1 cellular context compared by ENCODE assay signal in the genomic region with DNA sequence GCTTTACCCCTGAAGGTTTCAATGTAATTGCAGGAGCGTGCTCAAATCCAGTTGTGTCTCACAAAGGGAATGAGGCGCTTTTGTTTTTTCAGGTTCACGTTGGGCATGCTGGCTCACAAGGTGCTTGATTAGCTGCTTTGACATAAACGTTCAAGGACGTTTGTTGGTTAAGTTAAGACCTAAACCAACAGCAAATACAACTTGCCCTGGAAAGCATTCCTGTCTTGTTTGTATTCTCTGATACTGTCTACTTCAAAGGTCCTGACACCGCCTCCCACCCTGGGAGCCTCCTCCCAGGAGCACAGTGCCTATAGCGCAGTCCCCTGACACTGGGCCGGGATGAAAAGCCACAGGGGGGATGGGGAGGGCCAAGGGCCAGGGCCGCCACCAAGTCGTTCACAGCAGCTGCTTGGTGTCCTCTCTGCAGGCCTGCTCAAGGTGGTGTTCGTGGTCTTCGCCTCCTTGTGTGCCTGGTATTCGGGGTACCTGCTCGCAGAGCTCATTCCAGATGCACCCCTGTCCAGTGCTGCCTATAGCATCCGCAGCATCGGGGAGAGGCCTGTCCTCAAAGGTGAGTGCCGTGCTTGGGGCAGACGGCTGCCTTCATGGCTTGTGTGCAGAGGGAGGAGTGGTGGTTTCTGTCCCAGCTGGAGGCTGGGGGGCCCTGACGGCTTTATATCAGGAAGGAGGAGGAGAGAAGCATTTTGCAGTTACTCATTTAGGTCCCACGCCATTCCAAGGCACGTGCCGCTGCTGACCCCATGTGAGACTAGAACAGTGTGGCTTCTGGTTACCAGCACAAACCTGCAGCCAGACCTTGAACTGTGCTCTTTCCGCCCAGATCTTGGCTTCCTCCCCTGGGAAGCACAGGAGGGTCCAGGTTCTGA.
TF ChIP-seq lines count a peak whose summit lies in the region.

No MANE protein-coding gene starts in this region.

TF ChIP-seq in HepG2, 621 proteins besides CTCF, POLR2A, EP300 and RAD21 (continued from another document and continues in another):
- TF ChIP-seq, protein P1, sequence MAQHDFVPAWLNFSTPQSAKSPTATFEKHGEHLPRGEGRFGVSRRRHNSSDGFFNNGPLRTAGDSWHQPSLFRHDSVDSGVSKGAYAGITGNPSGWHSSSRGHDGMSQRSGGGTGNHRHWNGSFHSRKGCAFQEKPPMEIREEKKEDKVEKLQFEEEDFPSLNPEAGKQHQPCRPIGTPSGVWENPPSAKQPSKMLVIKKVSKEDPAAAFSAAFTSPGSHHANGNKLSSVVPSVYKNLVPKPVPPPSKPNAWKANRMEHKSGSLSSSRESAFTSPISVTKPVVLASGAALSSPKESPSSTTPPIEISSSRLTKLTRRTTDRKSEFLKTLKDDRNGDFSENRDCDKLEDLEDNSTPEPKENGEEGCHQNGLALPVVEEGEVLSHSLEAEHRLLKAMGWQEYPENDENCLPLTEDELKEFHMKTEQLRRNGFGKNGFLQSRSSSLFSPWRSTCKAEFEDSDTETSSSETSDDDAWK (CRISPR knock-in tag; IDR thresholded peaks at IDR 0.05), result no peak
- TF ChIP-seq ZBTB8A (CRISPR knock-in tag; IDR thresholded peaks at IDR 0.05; ENCODE audit: borderline replicate concordance, low read depth) (no peak; the same call in 1 of the 2 replicates), ZNF34 (CRISPR knock-in tag; IDR thresholded peaks at IDR 0.05; ENCODE audit: borderline replicate concordance) (no peak), KLF15 (CRISPR knock-in tag; IDR thresholded peaks at IDR 0.05; ENCODE audit: borderline replicate concordance) (no peak), JARID2 (CRISPR knock-in tag; IDR thresholded peaks at IDR 0.05; ENCODE audit: insufficient replicate concordance) (no peak), TOE1 (CRISPR knock-in tag; IDR thresholded peaks at IDR 0.05) (no peak), ZNF383 (CRISPR knock-in tag; IDR thresholded peaks at IDR 0.05; ENCODE audit: borderline replicate concordance) (no peak), ZNF331 (CRISPR knock-in tag; IDR thresholded peaks at IDR 0.05) (peak; percentile 86), AGO1 (IDR thresholded peaks at IDR 0.05; ENCODE audit: low read depth, low read length, poor library complexity, severe bottlenecking) (no peak), ZNF136 (CRISPR knock-in tag; IDR thresholded peaks at IDR 0.05; ENCODE audit: low read depth) (no peak), ZNF30 (CRISPR knock-in tag; IDR thresholded peaks at IDR 0.05) (no peak), ZNF558 (CRISPR knock-in tag; IDR thresholded peaks at IDR 0.05; ENCODE audit: borderline replicate concordance) (no peak), XRCC5 (optimal IDR thresholded peaks at IDR 0.05; ENCODE audit: low read length) (peak; percentile 90), HOXD1 (CRISPR knock-in tag; IDR thresholded peaks at IDR 0.05) (peak; percentile 82), MXD4 (CRISPR knock-in tag; IDR thresholded peaks at IDR 0.05) (peak; percentile 31; the same call in 1 of the 2 replicates)
- TF ChIP-seq, protein P2, sequence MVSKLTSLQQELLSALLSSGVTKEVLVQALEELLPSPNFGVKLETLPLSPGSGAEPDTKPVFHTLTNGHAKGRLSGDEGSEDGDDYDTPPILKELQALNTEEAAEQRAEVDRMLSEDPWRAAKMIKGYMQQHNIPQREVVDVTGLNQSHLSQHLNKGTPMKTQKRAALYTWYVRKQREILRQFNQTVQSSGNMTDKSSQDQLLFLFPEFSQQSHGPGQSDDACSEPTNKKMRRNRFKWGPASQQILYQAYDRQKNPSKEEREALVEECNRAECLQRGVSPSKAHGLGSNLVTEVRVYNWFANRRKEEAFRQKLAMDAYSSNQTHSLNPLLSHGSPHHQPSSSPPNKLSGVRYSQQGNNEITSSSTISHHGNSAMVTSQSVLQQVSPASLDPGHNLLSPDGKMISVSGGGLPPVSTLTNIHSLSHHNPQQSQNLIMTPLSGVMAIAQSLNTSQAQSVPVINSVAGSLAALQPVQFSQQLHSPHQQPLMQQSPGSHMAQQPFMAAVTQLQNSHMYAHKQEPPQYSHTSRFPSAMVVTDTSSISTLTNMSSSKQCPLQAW (CRISPR knock-in tag; IDR thresholded peaks at IDR 0.05), result no peak
- TF ChIP-seq, protein P3, sequence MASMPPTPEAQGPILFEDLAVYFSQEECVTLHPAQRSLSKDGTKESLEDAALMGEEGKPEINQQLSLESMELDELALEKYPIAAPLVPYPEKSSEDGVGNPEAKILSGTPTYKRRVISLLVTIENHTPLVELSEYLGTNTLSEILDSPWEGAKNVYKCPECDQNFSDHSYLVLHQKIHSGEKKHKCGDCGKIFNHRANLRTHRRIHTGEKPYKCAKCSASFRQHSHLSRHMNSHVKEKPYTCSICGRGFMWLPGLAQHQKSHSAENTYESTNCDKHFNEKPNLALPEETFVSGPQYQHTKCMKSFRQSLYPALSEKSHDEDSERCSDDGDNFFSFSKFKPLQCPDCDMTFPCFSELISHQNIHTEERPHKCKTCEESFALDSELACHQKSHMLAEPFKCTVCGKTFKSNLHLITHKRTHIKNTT (CRISPR knock-in tag; IDR thresholded peaks at IDR 0.05), result no peak
- TF ChIP-seq, protein P4, sequence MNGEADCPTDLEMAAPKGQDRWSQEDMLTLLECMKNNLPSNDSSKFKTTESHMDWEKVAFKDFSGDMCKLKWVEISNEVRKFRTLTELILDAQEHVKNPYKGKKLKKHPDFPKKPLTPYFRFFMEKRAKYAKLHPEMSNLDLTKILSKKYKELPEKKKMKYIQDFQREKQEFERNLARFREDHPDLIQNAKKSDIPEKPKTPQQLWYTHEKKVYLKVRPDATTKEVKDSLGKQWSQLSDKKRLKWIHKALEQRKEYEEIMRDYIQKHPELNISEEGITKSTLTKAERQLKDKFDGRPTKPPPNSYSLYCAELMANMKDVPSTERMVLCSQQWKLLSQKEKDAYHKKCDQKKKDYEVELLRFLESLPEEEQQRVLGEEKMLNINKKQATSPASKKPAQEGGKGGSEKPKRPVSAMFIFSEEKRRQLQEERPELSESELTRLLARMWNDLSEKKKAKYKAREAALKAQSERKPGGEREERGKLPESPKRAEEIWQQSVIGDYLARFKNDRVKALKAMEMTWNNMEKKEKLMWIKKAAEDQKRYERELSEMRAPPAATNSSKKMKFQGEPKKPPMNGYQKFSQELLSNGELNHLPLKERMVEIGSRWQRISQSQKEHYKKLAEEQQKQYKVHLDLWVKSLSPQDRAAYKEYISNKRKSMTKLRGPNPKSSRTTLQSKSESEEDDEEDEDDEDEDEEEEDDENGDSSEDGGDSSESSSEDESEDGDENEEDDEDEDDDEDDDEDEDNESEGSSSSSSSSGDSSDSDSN (CRISPR knock-in tag; IDR thresholded peaks at IDR 0.05), result peak; percentile 85
- TF ChIP-seq, protein P5, sequence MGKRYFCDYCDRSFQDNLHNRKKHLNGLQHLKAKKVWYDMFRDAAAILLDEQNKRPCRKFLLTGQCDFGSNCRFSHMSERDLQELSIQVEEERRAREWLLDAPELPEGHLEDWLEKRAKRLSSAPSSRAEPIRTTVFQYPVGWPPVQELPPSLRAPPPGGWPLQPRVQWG (CRISPR knock-in tag; IDR thresholded peaks at IDR 0.05; ENCODE audit: borderline replicate concordance, low read depth), result no peak
- TF ChIP-seq, protein P6, sequence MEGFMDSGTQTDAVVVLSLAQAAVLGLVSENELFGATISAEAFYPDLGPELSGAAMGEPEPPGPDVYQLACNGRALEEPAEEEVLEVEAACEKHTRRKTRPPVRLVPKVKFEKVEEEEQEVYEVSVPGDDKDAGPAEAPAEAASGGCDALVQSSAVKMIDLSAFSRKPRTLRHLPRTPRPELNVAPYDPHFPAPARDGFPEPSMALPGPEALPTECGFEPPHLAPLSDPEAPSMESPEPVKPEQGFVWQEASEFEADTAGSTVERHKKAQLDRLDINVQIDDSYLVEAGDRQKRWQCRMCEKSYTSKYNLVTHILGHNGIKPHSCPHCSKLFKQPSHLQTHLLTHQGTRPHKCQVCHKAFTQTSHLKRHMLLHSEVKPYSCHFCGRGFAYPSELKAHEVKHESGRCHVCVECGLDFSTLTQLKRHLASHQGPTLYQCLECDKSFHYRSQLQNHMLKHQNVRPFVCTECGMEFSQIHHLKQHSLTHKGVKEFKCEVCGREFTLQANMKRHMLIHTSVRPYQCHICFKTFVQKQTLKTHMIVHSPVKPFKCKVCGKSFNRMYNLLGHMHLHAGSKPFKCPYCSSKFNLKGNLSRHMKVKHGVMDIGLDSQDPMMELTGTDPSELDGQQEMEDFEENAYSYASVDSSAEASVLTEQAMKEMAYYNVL (CRISPR knock-in tag; IDR thresholded peaks at IDR 0.05; ENCODE audit: borderline replicate concordance), result peak; percentile 89; the same call in 1 of the 2 replicates
- TF ChIP-seq, protein P7, sequence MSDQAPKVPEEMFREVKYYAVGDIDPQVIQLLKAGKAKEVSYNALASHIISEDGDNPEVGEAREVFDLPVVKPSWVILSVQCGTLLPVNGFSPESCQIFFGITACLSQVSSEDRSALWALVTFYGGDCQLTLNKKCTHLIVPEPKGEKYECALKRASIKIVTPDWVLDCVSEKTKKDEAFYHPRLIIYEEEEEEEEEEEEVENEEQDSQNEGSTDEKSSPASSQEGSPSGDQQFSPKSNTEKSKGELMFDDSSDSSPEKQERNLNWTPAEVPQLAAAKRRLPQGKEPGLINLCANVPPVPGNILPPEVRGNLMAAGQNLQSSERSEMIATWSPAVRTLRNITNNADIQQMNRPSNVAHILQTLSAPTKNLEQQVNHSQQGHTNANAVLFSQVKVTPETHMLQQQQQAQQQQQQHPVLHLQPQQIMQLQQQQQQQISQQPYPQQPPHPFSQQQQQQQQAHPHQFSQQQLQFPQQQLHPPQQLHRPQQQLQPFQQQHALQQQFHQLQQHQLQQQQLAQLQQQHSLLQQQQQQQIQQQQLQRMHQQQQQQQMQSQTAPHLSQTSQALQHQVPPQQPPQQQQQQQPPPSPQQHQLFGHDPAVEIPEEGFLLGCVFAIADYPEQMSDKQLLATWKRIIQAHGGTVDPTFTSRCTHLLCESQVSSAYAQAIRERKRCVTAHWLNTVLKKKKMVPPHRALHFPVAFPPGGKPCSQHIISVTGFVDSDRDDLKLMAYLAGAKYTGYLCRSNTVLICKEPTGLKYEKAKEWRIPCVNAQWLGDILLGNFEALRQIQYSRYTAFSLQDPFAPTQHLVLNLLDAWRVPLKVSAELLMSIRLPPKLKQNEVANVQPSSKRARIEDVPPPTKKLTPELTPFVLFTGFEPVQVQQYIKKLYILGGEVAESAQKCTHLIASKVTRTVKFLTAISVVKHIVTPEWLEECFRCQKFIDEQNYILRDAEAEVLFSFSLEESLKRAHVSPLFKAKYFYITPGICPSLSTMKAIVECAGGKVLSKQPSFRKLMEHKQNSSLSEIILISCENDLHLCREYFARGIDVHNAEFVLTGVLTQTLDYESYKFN (CRISPR knock-in tag; conservative IDR thresholded peaks at IDR 0.05), result peak; percentile 96
- TF ChIP-seq, protein P8, sequence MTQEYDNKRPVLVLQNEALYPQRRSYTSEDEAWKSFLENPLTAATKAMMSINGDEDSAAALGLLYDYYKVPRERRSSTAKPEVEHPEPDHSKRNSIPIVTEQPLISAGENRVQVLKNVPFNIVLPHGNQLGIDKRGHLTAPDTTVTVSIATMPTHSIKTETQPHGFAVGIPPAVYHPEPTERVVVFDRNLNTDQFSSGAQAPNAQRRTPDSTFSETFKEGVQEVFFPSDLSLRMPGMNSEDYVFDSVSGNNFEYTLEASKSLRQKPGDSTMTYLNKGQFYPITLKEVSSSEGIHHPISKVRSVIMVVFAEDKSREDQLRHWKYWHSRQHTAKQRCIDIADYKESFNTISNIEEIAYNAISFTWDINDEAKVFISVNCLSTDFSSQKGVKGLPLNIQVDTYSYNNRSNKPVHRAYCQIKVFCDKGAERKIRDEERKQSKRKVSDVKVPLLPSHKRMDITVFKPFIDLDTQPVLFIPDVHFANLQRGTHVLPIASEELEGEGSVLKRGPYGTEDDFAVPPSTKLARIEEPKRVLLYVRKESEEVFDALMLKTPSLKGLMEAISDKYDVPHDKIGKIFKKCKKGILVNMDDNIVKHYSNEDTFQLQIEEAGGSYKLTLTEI (CRISPR knock-in tag; conservative IDR thresholded peaks at IDR 0.05), result no peak
- TF ChIP-seq, protein P9, sequence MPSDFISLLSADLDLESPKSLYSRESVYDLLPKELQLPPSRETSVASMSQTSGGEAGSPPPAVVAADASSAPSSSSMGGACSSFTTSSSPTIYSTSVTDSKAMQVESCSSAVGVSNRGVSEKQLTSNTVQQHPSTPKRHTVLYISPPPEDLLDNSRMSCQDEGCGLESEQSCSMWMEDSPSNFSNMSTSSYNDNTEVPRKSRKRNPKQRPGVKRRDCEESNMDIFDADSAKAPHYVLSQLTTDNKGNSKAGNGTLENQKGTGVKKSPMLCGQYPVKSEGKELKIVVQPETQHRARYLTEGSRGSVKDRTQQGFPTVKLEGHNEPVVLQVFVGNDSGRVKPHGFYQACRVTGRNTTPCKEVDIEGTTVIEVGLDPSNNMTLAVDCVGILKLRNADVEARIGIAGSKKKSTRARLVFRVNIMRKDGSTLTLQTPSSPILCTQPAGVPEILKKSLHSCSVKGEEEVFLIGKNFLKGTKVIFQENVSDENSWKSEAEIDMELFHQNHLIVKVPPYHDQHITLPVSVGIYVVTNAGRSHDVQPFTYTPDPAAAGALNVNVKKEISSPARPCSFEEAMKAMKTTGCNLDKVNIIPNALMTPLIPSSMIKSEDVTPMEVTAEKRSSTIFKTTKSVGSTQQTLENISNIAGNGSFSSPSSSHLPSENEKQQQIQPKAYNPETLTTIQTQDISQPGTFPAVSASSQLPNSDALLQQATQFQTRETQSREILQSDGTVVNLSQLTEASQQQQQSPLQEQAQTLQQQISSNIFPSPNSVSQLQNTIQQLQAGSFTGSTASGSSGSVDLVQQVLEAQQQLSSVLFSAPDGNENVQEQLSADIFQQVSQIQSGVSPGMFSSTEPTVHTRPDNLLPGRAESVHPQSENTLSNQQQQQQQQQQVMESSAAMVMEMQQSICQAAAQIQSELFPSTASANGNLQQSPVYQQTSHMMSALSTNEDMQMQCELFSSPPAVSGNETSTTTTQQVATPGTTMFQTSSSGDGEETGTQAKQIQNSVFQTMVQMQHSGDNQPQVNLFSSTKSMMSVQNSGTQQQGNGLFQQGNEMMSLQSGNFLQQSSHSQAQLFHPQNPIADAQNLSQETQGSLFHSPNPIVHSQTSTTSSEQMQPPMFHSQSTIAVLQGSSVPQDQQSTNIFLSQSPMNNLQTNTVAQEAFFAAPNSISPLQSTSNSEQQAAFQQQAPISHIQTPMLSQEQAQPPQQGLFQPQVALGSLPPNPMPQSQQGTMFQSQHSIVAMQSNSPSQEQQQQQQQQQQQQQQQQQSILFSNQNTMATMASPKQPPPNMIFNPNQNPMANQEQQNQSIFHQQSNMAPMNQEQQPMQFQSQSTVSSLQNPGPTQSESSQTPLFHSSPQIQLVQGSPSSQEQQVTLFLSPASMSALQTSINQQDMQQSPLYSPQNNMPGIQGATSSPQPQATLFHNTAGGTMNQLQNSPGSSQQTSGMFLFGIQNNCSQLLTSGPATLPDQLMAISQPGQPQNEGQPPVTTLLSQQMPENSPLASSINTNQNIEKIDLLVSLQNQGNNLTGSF (CRISPR knock-in tag; IDR thresholded peaks at IDR 0.05), result peak; percentile 30; the same call in 1 of the 2 replicates
- TF ChIP-seq, protein P10, sequence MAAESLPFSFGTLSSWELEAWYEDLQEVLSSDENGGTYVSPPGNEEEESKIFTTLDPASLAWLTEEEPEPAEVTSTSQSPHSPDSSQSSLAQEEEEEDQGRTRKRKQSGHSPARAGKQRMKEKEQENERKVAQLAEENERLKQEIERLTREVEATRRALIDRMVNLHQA (CRISPR knock-in tag; IDR thresholded peaks at IDR 0.05), result no peak
- TF ChIP-seq, protein P11, sequence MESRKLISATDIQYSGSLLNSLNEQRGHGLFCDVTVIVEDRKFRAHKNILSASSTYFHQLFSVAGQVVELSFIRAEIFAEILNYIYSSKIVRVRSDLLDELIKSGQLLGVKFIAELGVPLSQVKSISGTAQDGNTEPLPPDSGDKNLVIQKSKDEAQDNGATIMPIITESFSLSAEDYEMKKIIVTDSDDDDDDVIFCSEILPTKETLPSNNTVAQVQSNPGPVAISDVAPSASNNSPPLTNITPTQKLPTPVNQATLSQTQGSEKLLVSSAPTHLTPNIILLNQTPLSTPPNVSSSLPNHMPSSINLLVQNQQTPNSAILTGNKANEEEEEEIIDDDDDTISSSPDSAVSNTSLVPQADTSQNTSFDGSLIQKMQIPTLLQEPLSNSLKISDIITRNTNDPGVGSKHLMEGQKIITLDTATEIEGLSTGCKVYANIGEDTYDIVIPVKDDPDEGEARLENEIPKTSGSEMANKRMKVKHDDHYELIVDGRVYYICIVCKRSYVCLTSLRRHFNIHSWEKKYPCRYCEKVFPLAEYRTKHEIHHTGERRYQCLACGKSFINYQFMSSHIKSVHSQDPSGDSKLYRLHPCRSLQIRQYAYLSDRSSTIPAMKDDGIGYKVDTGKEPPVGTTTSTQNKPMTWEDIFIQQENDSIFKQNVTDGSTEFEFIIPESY (CRISPR knock-in tag; IDR thresholded peaks at IDR 0.05), result no peak; the same call in none of the 2 replicates
